8 cellular contexts compared by ENCODE assay signal in the genomic region with DNA sequence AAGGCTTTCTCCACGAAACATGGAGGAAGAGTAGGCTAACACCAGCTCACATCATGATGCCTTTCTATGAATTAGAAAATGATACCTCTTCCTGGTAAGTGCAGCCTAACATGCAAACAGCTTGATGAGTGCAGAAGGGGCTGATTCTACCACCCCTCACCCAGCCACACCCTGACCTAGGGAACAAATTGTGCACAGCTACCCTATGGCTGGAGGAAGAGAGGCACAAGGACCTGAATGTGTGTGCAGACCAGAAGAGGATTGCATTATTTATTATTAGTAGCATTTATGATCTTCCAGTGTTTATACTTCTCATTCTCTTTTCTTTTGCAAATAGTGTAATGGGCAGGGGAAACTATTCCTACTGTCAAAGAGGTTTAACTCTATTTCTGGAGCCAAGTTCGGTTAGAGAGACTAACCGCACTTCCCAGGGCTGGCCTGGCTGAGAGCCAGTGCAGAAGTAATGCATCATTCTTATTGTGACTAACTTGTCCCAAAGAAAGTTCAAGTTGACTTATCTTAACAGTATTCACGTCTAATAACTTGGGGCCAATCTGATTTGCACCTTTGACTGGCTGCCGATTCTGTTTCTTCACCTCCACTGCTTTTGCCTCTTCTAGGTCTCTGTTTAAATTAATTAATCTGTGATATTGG.
DNase-seq lines count a peak whose midpoint lies in the region; ATAC-seq and TF ChIP-seq lines count a peak whose summit lies in the region.

No MANE protein-coding gene starts in this region.

- H2BK120ac ChIP-seq in neuronal stem cell (ENCODE audit: low read depth, low read length) = no peak overlapping the region

- H3K36me3 Mint-ChIP-seq in HFFc6 (ENCODE audit: low read depth) = no peaks in the 10 kb centered on the region

- TF ChIP-seq CTCF in HFFc6 (IDR thresholded peaks at IDR 0.05) (no peak), smooth muscle cell (IDR thresholded peaks at IDR 0.05; ENCODE audit: borderline replicate concordance, insufficient read depth, poor library complexity, severe bottlenecking) (no peak)

- H3K4me3 Mint-ChIP-seq in HFFc6 = no peak overlapping the region

- no peak overlapping the region for H2BK12ac ChIP-seq in neuronal stem cell (ENCODE audit: low read length)

- H4K91ac ChIP-seq in neuronal stem cell (ENCODE audit: low read depth, low read length, poor library complexity) = no peak overlapping the region

- H3K9me3 ChIP-seq in smooth muscle cell (replicated peaks; ENCODE audit: low read depth) (no peaks in the 10 kb centered on the region), neuronal stem cell (replicated peaks in 1 of 2; ENCODE audit: control insufficient read depth in 2 of 2, insufficient read depth in 1 of 2, low read depth in 1 of 2, low read length in 2 of 2) (peaks cover 0 to 4% of the 10 kb centered on the region in 2 donors)

- H3K27ac ChIP-seq in smooth muscle cell (ENCODE audit: low read depth) = no peak overlapping the region
- H3K27ac ChIP-seq in neuronal stem cell (replicated peaks; ENCODE audit: low read length) = no peak overlapping the region

- 77% methylated on average over 5 of the region's 5 CpGs for WGBS in smooth muscle cell (ENCODE audit: low lambda C conversion rate)
- no CpG with 5 or more reads among the region's 5 CpGs for WGBS in neuronal stem cell (ENCODE audit: extremely low coverage in 2 of 2, insufficient read length in 2 of 2, insufficient replicate concordance in 1 of 2), 2 donors

- H4K20me1 ChIP-seq in smooth muscle cell (ENCODE audit: low read depth) = no peaks in the 10 kb centered on the region

- no peak overlapping the region for H4K8ac ChIP-seq in neuronal stem cell (ENCODE audit: low read depth, low read length)

- H3F3A ChIP-seq in smooth muscle cell (ENCODE audit: low read depth) = no peaks in the 10 kb centered on the region

- no peak overlapping the region for H2AK5ac ChIP-seq in neuronal stem cell (ENCODE audit: low read depth, low read length)

- H2AFZ ChIP-seq in smooth muscle cell (ENCODE audit: low read depth) (no peak overlapping the region), neuronal stem cell (ENCODE audit: low read length) (no peak overlapping the region)

- no peak overlapping the region for H3K14ac ChIP-seq in neuronal stem cell (ENCODE audit: low read length)

- no peaks in the 10 kb centered on the region; the same call in 1 of the 2 replicates for H3K27me3 Mint-ChIP-seq in HFFc6 (ENCODE audit: insufficient read depth)

- DNase-seq in HFFc6 (peak; percentile 75), T1000 (lab: John Stamatoyannopoulos, UW) (peak; percentile 21), glomerular visceral epithelial cell (ENCODE audit: extremely low spot score) (peak; percentile 73), smooth muscle cell (lab: John Stamatoyannopoulos, UW; ENCODE audit: unreplicated experiment) (no peak), neuronal stem cell (ENCODE audit: low spot score) (no peak)
- peak; percentile 19 to 33 for DNase-seq in stimulated activated CD8-positive, alpha-beta memory T cell treated with anti-CD3 and anti-CD28 coated beads, Interleukin-15, amount 100 ng/mL, for 48 hours (ENCODE audit: low read depth in 2 of 2)

- no peak for ATAC-seq in HG03521 (IDR thresholded peaks at IDR 0.05; ENCODE audit: unreplicated experiment)
- ATAC-seq in GM19395 (IDR thresholded peaks at IDR 0.05; ENCODE audit: unreplicated experiment) = no peak

- H3K9me3 Mint-ChIP-seq in HFFc6 = no peaks in the 10 kb centered on the region

- no peak overlapping the region for H2BK5ac ChIP-seq in neuronal stem cell (ENCODE audit: low read length)

- H2BK15ac ChIP-seq in neuronal stem cell (ENCODE audit: low read length) = no peak overlapping the region

- no peaks in the 10 kb centered on the region for H3K79me2 ChIP-seq in smooth muscle cell (ENCODE audit: low read depth)

- H3K4me1 ChIP-seq in smooth muscle cell (ENCODE audit: low read depth) (no peaks in the 10 kb centered on the region), neuronal stem cell (ENCODE audit: control insufficient read depth in 2 of 2, insufficient read depth in 1 of 2, low read depth in 1 of 2, low read length in 2 of 2) (no peaks in the 10 kb centered on the region)

- no peak overlapping the region for H3K27ac Mint-ChIP-seq in HFFc6

- H3K4me2 ChIP-seq in smooth muscle cell = no peak overlapping the region
- no peak overlapping the region for H3K4me2 ChIP-seq in neuronal stem cell (ENCODE audit: insufficient read depth, low read length, poor library complexity, severe bottlenecking)

- no peak overlapping the region for H3K4me3 ChIP-seq in smooth muscle cell
- no peak overlapping the region for H3K4me3 ChIP-seq in neuronal stem cell (ENCODE audit: low read length in 2 of 2)

- peaks cover 11% of the 10 kb centered on the region for H3K4me1 Mint-ChIP-seq in HFFc6 (ENCODE audit: low read depth)

- H3K9ac ChIP-seq in smooth muscle cell (ENCODE audit: low read depth) = no peak overlapping the region
- H3K9ac ChIP-seq in neuronal stem cell (ENCODE audit: low read depth, low read length, poor library complexity) = no peak overlapping the region

- no peaks in the 10 kb centered on the region for H3K36me3 ChIP-seq in smooth muscle cell (ENCODE audit: low read depth)
- no peaks in the 10 kb centered on the region for H3K36me3 ChIP-seq in neuronal stem cell (replicated peaks in 1 of 2; ENCODE audit: control insufficient read depth in 2 of 2, insufficient read depth in 2 of 2, low read length in 2 of 2)

- H3K79me1 ChIP-seq in neuronal stem cell (ENCODE audit: low read depth, low read length) = no peaks in the 10 kb centered on the region

- H3K4ac ChIP-seq in neuronal stem cell (ENCODE audit: low read length) = no peak overlapping the region

- no peak overlapping the region for H3K23ac ChIP-seq in neuronal stem cell (ENCODE audit: low read depth, low read length, poor library complexity)

- no peak overlapping the region for H3K18ac ChIP-seq in neuronal stem cell (ENCODE audit: low read length)

- no peaks in the 10 kb centered on the region for H3K27me3 ChIP-seq in smooth muscle cell (ENCODE audit: low read depth)
- no peaks in the 10 kb centered on the region for H3K27me3 ChIP-seq in neuronal stem cell (ENCODE audit: control insufficient read depth in 3 of 3, insufficient read depth in 3 of 3, low read depth in 1 of 3, low read length in 3 of 3)

Comparison
In these comparisons a context has a peak if more than half of its experiments do, and no peak if none do; other contexts are left out.
1. DNase-seq: peak in HFFc6 (single experiment), T1000 (single experiment), glomerular visceral epithelial cell (single experiment) and stimulated activated CD8-positive, alpha-beta memory T cell treated with anti-CD3 and anti-CD28 coated beads, Interleukin-15, amount 100 ng/mL, for 48 hours (2 of 2); none in smooth muscle cell (single experiment) and neuronal stem cell (single experiment).